21 cellular contexts compared by ENCODE assay signal in genomic region chr1:84762664-84763063, GRCh38.
"Had no signal": no experiment of that assay in that cellular context is flagged by ENCODE, and none has a peak within 500 bp of the region (broad histone marks: within the 10 kb centered on the region; RNA-seq: fewer than 3 reads in every experiment).

No MANE protein-coding gene starts in this region.

- H3K27me3 ChIP-seq: SJSA1 had no signal

- H3K9me3 ChIP-seq: SJSA1 had no signal

- H3K27ac ChIP-seq: SJSA1, SK-N-MC had no signal

- H3K4me3 ChIP-seq: SJSA1, SK-N-MC had no signal

- FAIRE-seq: RCC 7860 had no signal

- DNase-seq: KBM-7, NCI-H1092, NCI-H1105 treated with DMSO at 0.1 percent for 48 hours, NCI-H1417 treated with DMSO at 0.1 percent for 48 hours, NCI-H146, NCI-H1694 treated with DMSO at 0.1 percent for 48 hours, NCI-H1930, NCI-H2081, NCI-H2107, NCI-H2227 treated with DMSO at 0.1 percent for 48 hours, NCI-H446, NCI-H510A, NCI-H524 treated with DMSO at 0.1 percent for 48 hours, NCI-H69, NCI-H774, Right ventricle myocardium superior, RPMI8226, SIG-M5 had no signal

- H3K36me3 ChIP-seq: SJSA1 had no signal
